Comparison of ENCODE assay signal across 8 cellular contexts in genomic region chr19:47247308-47247990, GRCh38. TPM values are rescaled to one million over a fixed set of nuclear protein-coding genes. Genes with fewer than 3 reads are reported as not detected.
DNase-seq lines count a peak whose midpoint lies in the region; ATAC-seq, FAIRE-seq and TF ChIP-seq lines count a peak whose summit lies in the region.

No MANE protein-coding gene starts in this region.

- intact Hi-C loops in A673 (cut with micrococcal nuclease; ENCODE audit: unreplicated experiment): loop anchor here (10.0 kb wide), 2 partner anchors 93 to 393 kb away; partner anchors contain the start of gene AP2S1

- no peaks in the 10 kb centered on the region for H3K9me3 ChIP-seq in A673 (ENCODE audit: low read depth, low read length, poor library complexity, severe bottlenecking)

- no peak for ATAC-seq in naive thymus-derived CD8-positive, alpha-beta T cell
- ATAC-seq in GM19328 (IDR thresholded peaks at IDR 0.05; ENCODE audit: unreplicated experiment): no peak

- no peak for TF ChIP-seq POLR2A in GM12891 (IDR thresholded peaks at IDR 0.05; ENCODE audit: low read depth, low read length)

- H3K27me3 Mint-ChIP-seq in naive thymus-derived CD8-positive, alpha-beta T cell: peaks cover 0 to 5% (median 0%) of the 10 kb centered on the region in 5 donors

- H3K27me3 ChIP-seq in A673 (replicated peaks; ENCODE audit: insufficient read depth, low read depth, low read length, poor library complexity): no peaks in the 10 kb centered on the region

- no peaks in the 10 kb centered on the region for H3K9me3 Mint-ChIP-seq in naive thymus-derived CD8-positive, alpha-beta T cell

- peak; percentile 97 for TF ChIP-seq CTCF in A673 (conservative IDR thresholded peaks at IDR 0.05; ENCODE audit: low read depth, low read length)

- H3K27ac Mint-ChIP-seq in naive thymus-derived CD8-positive, alpha-beta T cell: peak overlapping the region in 5 of 10 donors; percentile 8 to 76 (median 67)

- peak overlapping the region in 1 of 10 donors; percentile 2 for H3K4me3 Mint-ChIP-seq in naive thymus-derived CD8-positive, alpha-beta T cell

- no peak overlapping the region for H3K4me3 ChIP-seq in A673 (ENCODE audit: low read depth, low read length, poor library complexity, severe bottlenecking)

- no peak for FAIRE-seq in GM12891 (lab: Jason Lieb, UNC)

- H3K27ac ChIP-seq in A673 (ENCODE audit: low read depth, low read length, poor library complexity, severe bottlenecking) (no peak overlapping the region), substantia nigra (ENCODE audit: low read depth, low read length, poor library complexity, severe bottlenecking) (no peak overlapping the region)

- DNase-seq in A673 (ENCODE audit: low spot score) (peak; percentile 83), GM12891 (ENCODE audit: insufficient read length, low spot score) (no peak), NOMO-1 treated with DMSO at 0.1 percent for 48 hours (lab: John Stamatoyannopoulos, UW; ENCODE audit: unreplicated experiment) (peak; percentile 56), activated T-cell treated with anti-CD3 and anti-CD28 coated beads for 24 hours (ENCODE audit: low read depth) (peak; percentile 70), epidermal melanocyte (ENCODE audit: insufficient read length, low spot score) (peak; percentile 54), substantia nigra (lab: John Stamatoyannopoulos, UW) (peak in 37 of 49 donors; percentile 6 to 80 (median 43))
- peak; percentile 59 to 87 (median 76) for DNase-seq in naive thymus-derived CD8-positive, alpha-beta T cell

- H3K4me1 Mint-ChIP-seq in naive thymus-derived CD8-positive, alpha-beta T cell: peaks cover 5 to 36% (median 22%) of the 10 kb centered on the region in 4 donors

- H3K4me1 ChIP-seq in A673 (ENCODE audit: insufficient read depth, low read length, poor library complexity, severe bottlenecking): peaks cover 15% of the 10 kb centered on the region

- H3K36me3 ChIP-seq in A673 (ENCODE audit: insufficient read depth, low read length, poor library complexity, severe bottlenecking): no peaks in the 10 kb centered on the region

- H3K36me3 Mint-ChIP-seq in naive thymus-derived CD8-positive, alpha-beta T cell: no peaks in the 10 kb centered on the region

- POLR2A ChIA-PET in A673 (lab: Charles Lee; ENCODE audit: low non-redundant PET): interaction anchor here (0.6 kb wide), 1 partner anchor 26 kb away, joined by 20 read pairs; no protein-coding TSS in a partner anchor
- POLR2A ChIA-PET in naive thymus-derived CD8-positive, alpha-beta T cell (lab: Charles Lee): interaction anchor here (0.6 to 6.3 kb wide), 8 partner anchors 9 to 391 kb away, joined by 3 to 116 read pairs (median 11); partner anchors contain the start of gene CCDC9

- CTCF ChIA-PET in A673 (lab: Charles Lee): interaction anchor here (1.1 to 1.4 kb wide), 2 partner anchors 9 to 37 kb away, joined by 4 read pairs; partner anchors contain the start of gene CCDC9

- BruUV-seq in A673 (replicated peaks; lab: Mats Ljungman, UMichigan): no TSS peak

TF ChIP-seq in GM12891, 5 proteins besides CTCF, POLR2A, EP300 and RAD21:
- no peak for TF ChIP-seq TAF1 (IDR thresholded peaks at IDR 0.05; ENCODE audit: low read depth, low read length)
- TF ChIP-seq POLR2AphosphoS5 (IDR thresholded peaks at IDR 0.05; ENCODE audit: low read depth, low read length): no peak
- TF ChIP-seq POU2F2 (IDR thresholded peaks at IDR 0.05; ENCODE audit: low read depth, low read length): peak; percentile 56; the same call in 1 of the 2 replicates

RNA-seq across cellular contexts. Expression of gene CCDC9, which starts 8.9 kb away (rescaled TPM):
- 36.4 and 39.7 TPM in 2 replicates for total RNA-seq in A673 (2021)
- 10.3 TPM for polyA plus RNA-seq in GM12891 (2012; ENCODE audit: low read depth, missing spikeins)
- 10 to 100 TPM; 53.0 to 53.1 TPM for total RNA-seq in naive thymus-derived CD8-positive, alpha-beta T cell
- polyA plus RNA-seq in naive thymus-derived CD8-positive, alpha-beta T cell: 10 to 100 TPM in 1 of 3 donors, 1 to 10 TPM in 2; 5.0 to 10.8 (median 7.1) TPM

RNA-seq across cellular contexts. Expression of gene BBC3, which starts 16.4 kb away (rescaled TPM):
- 2.7 and 3.7 TPM in 2 replicates for total RNA-seq in A673 (2021)
- polyA plus RNA-seq in GM12891 (2012; ENCODE audit: low read depth, missing spikeins): 10.9 TPM
- 10 to 100 TPM; 37.0 to 37.4 TPM for total RNA-seq in naive thymus-derived CD8-positive, alpha-beta T cell
- polyA plus RNA-seq in naive thymus-derived CD8-positive, alpha-beta T cell: 10 to 100 TPM in 1 of 3 donors, 1 to 10 TPM in 2; 7.2 to 13.0 (median 7.3) TPM

RNA-seq across cellular contexts. Expression of gene INAFM1, which starts 27.2 kb away (rescaled TPM):
- total RNA-seq in A673 (2021): 13.8 and 15.9 TPM in 2 replicates
- polyA plus RNA-seq in GM12891 (2012; ENCODE audit: low read depth, missing spikeins): 2.5 TPM
- 10 to 100 TPM; 17.6 to 19.7 TPM for total RNA-seq in naive thymus-derived CD8-positive, alpha-beta T cell
- polyA plus RNA-seq in naive thymus-derived CD8-positive, alpha-beta T cell: 1 to 10 TPM; 2.4 to 5.3 (median 3.4) TPM
